Comparison of ENCODE assay signal across 26 cellular contexts in genomic region chr14:56745091-56745490, GRCh38.
"Had no signal": no experiment of that assay in that cellular context is flagged by ENCODE, and none has a peak within 500 bp of the region (broad histone marks: within the 10 kb centered on the region; RNA-seq: fewer than 3 reads in every experiment).

No MANE protein-coding gene starts in this region.

- H3K36me3 ChIP-seq: esophagus muscularis mucosa, gastrocnemius medialis, heart right ventricle, left ventricle myocardium inferior, lower lobe of right lung, pancreas, stomach, thoracic aorta, transverse colon had no signal

- H3K9me3 ChIP-seq: esophagus muscularis mucosa, gastrocnemius medialis, left ventricle myocardium inferior, lower lobe of right lung, pancreas, stomach, thoracic aorta, transverse colon had no signal

- H3K4me3 Mint-ChIP-seq: memory B cell, naive B cell, nephron had no signal

- H3K27me3 ChIP-seq: esophagus muscularis mucosa, gastrocnemius medialis, pancreas, stomach, transverse colon had no signal

- H3K4me1 ChIP-seq: esophagus muscularis mucosa, gastrocnemius medialis, heart right ventricle, left ventricle myocardium inferior, lower lobe of right lung, stomach, transverse colon had no signal

- H3K4me3 ChIP-seq: coronary artery, dorsolateral prefrontal cortex, esophagus muscularis mucosa, gastrocnemius medialis, heart right ventricle, left ventricle myocardium inferior, lower lobe of right lung, pancreas, stomach, thoracic aorta, transverse colon had no signal

- H3K27ac Mint-ChIP-seq: memory B cell, naive B cell, nephron, progenitor cell of endocrine pancreas had no signal

- H3K27ac ChIP-seq: coronary artery, dorsolateral prefrontal cortex, epithelial cell of prostate, esophagus muscularis mucosa, gastrocnemius medialis, heart right ventricle, left ventricle myocardium inferior, lower lobe of right lung, pancreas, stomach, thoracic aorta, transverse colon had no signal

- DNase-seq: dorsolateral prefrontal cortex; effector CD8-positive, alpha-beta T cell; gastrocnemius medialis; heart right ventricle; hypothalamus; islet precursor cell; left ventricle myocardium inferior; lower lobe of right lung; midbrain; naive B cell; occipital lobe; pancreas; right cardiac atrium; small intestine; stimulated activated CD4-positive, alpha-beta T cell treated with anti-CD3 and anti-CD28 coated beads, Interleukin-12 subunit alpha, Interleukin-12 subunit beta, amount 100 ng/mL, for 4 hours; stimulated activated naive CD4-positive, alpha-beta T cell; stomach; substantia nigra; transverse colon had no signal

- H3K36me3 Mint-ChIP-seq: memory B cell, naive B cell had no signal

- H3K9me3 Mint-ChIP-seq: memory B cell, naive B cell, nephron had no signal

- H3K4me1 Mint-ChIP-seq: memory B cell, naive B cell, nephron had no signal
